1 cellular context compared by ENCODE assay signal in the genomic region with DNA sequence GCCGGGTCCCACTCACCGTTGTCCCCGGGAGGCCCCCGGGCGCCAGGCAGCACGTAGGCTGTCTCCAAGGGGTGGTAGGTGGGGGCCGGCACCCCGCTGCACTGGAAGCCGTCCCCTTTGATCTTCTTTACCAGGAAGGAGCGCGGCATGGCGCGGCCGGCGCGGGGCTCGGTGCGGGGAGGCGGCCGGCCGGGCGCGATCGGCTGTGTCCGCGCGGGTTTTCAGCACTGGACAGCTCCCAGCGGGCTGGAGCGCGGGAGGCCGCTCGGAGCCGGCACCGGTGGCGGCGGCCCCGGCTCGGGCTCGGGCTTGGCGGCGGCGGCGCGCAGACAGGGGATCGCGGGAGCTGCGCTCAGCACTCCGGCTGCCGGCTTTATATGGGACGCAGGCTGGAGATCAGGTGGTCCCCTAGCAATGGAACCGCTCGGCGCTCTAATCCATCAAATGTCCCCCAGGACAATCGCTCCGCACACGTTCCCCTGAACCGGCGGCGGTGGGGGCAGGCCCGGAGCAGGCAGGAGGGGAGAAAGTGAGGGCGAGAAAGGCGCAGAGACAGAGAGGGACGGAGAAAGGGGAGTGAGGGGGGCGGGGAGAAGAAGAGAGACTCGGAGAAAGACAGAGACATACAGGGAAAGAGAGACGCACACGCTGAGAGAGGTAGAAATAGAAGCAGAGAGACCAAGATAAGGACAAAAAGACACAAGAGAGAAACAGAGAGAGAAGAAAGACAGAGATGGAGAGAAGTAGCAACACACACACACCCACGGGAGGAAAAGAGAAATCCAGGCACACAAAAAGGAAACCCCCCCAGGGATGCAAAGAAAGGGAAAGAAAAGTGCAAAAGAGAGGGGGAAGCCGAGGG.
TF ChIP-seq lines count a peak whose summit lies in the region.

A gene (minus strand): TSS at position 350 of the 862 bp plus-strand sequence. CDS start 201 bp downstream, at position 149.

TF ChIP-seq in HepG2, 621 proteins besides CTCF, POLR2A, EP300 and RAD21 (continued from another document and continues in another):
- TF ChIP-seq, protein P1, sequence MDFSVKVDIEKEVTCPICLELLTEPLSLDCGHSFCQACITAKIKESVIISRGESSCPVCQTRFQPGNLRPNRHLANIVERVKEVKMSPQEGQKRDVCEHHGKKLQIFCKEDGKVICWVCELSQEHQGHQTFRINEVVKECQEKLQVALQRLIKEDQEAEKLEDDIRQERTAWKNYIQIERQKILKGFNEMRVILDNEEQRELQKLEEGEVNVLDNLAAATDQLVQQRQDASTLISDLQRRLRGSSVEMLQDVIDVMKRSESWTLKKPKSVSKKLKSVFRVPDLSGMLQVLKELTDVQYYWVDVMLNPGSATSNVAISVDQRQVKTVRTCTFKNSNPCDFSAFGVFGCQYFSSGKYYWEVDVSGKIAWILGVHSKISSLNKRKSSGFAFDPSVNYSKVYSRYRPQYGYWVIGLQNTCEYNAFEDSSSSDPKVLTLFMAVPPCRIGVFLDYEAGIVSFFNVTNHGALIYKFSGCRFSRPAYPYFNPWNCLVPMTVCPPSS (IDR thresholded peaks at IDR 0.05) = 0 out of 2 replicates have a peak, but pooled peaks have one; percentile 37
- TF ChIP-seq TRIM24 (CRISPR knock-in tag; IDR thresholded peaks at IDR 0.05) = no peak
- TF ChIP-seq ZNF781 (CRISPR knock-in tag; IDR thresholded peaks at IDR 0.05; ENCODE audit: borderline replicate concordance, not compliant biosample characterization) = peak; percentile 38
- TF ChIP-seq KDM3A (CRISPR knock-in tag; IDR thresholded peaks at IDR 0.05; ENCODE audit: low read depth) = 0 out of 2 replicates have a peak, but pooled peaks have one; percentile 19
- TF ChIP-seq FOXA1 (IDR thresholded peaks at IDR 0.05) = no peak
- TF ChIP-seq FOXA1 (CRISPR knock-in tag; IDR thresholded peaks at IDR 0.05) = 0 out of 2 replicates have a peak, but pooled peaks have one; percentile 33
- peak; percentile 72 for TF ChIP-seq MED13 (CRISPR knock-in tag; IDR thresholded peaks at IDR 0.05)
- peak; percentile 24 for TF ChIP-seq TAF15 (IDR thresholded peaks at IDR 0.05; ENCODE audit: low read depth, low read length, poor library complexity, severe bottlenecking)
- TF ChIP-seq, protein P2, sequence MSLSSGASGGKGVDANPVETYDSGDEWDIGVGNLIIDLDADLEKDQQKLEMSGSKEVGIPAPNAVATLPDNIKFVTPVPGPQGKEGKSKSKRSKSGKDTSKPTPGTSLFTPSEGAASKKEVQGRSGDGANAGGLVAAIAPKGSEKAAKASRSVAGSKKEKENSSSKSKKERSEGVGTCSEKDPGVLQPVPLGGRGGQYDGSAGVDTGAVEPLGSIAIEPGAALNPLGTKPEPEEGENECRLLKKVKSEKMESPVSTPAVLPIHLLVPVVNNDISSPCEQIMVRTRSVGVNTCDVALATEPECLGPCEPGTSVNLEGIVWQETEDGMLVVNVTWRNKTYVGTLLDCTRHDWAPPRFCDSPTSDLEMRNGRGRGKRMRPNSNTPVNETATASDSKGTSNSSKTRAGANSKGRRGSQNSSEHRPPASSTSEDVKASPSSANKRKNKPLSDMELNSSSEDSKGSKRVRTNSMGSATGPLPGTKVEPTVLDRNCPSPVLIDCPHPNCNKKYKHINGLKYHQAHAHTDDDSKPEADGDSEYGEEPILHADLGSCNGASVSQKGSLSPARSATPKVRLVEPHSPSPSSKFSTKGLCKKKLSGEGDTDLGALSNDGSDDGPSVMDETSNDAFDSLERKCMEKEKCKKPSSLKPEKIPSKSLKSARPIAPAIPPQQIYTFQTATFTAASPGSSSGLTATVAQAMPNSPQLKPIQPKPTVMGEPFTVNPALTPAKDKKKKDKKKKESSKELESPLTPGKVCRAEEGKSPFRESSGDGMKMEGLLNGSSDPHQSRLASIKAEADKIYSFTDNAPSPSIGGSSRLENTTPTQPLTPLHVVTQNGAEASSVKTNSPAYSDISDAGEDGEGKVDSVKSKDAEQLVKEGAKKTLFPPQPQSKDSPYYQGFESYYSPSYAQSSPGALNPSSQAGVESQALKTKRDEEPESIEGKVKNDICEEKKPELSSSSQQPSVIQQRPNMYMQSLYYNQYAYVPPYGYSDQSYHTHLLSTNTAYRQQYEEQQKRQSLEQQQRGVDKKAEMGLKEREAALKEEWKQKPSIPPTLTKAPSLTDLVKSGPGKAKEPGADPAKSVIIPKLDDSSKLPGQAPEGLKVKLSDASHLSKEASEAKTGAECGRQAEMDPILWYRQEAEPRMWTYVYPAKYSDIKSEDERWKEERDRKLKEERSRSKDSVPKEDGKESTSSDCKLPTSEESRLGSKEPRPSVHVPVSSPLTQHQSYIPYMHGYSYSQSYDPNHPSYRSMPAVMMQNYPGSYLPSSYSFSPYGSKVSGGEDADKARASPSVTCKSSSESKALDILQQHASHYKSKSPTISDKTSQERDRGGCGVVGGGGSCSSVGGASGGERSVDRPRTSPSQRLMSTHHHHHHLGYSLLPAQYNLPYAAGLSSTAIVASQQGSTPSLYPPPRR (CRISPR knock-in tag; IDR thresholded peaks at IDR 0.05; ENCODE audit: borderline replicate concordance) = no peak
- peak; percentile 94 for TF ChIP-seq ZBTB38 (CRISPR knock-in tag; IDR thresholded peaks at IDR 0.05)
- TF ChIP-seq ZNF552 (CRISPR knock-in tag; IDR thresholded peaks at IDR 0.05; ENCODE audit: borderline replicate concordance) = 0 out of 2 replicates have a peak, but pooled peaks have one; percentile 51
- TF ChIP-seq ZFP36L2 (CRISPR knock-in tag; IDR thresholded peaks at IDR 0.05) = peak; percentile 94; the same call in 1 of the 2 replicates
- peak; percentile 87; the same call in 1 of the 2 replicates for TF ChIP-seq RELA (CRISPR knock-in tag; IDR thresholded peaks at IDR 0.05)
- peak; percentile 72; the same call in 1 of the 2 replicates for TF ChIP-seq ZNF878 (CRISPR knock-in tag; IDR thresholded peaks at IDR 0.05)
- TF ChIP-seq, protein P3, sequence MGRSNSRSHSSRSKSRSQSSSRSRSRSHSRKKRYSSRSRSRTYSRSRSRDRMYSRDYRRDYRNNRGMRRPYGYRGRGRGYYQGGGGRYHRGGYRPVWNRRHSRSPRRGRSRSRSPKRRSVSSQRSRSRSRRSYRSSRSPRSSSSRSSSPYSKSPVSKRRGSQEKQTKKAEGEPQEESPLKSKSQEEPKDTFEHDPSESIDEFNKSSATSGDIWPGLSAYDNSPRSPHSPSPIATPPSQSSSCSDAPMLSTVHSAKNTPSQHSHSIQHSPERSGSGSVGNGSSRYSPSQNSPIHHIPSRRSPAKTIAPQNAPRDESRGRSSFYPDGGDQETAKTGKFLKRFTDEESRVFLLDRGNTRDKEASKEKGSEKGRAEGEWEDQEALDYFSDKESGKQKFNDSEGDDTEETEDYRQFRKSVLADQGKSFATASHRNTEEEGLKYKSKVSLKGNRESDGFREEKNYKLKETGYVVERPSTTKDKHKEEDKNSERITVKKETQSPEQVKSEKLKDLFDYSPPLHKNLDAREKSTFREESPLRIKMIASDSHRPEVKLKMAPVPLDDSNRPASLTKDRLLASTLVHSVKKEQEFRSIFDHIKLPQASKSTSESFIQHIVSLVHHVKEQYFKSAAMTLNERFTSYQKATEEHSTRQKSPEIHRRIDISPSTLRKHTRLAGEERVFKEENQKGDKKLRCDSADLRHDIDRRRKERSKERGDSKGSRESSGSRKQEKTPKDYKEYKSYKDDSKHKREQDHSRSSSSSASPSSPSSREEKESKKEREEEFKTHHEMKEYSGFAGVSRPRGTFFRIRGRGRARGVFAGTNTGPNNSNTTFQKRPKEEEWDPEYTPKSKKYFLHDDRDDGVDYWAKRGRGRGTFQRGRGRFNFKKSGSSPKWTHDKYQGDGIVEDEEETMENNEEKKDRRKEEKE (IDR thresholded peaks at IDR 0.05) = no peak
- TF ChIP-seq, protein P4, sequence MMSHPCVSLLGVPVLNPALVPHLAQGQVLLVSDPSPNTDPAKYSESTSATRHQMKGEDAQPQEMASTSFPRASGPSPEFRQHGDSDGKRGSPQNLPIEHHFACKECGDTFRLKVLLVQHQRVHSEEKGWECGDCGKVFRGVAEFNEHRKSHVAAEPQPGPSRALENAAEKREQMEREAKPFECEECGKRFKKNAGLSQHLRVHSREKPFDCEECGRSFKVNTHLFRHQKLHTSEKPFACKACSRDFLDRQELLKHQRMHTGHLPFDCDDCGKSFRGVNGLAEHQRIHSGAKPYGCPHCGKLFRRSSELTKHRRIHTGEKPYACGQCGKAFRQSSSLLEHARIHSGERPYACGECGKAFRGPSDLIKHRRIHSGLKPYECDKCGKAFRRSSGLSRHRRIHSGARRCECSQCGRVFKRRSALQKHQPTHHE (CRISPR knock-in tag; IDR thresholded peaks at IDR 0.05; ENCODE audit: borderline replicate concordance) = peak; percentile 92
- TF ChIP-seq ZNF777 (CRISPR knock-in tag; IDR thresholded peaks at IDR 0.05) = peak; percentile 82; the same call in 1 of the 2 replicates
- TF ChIP-seq SP4 (CRISPR knock-in tag; IDR thresholded peaks at IDR 0.05) = peak; percentile 89; the same call in 1 of the 2 replicates
- TF ChIP-seq FOSL1 (CRISPR knock-in tag; IDR thresholded peaks at IDR 0.05; ENCODE audit: borderline replicate concordance) = no peak
- TF ChIP-seq CBX1 (IDR thresholded peaks at IDR 0.05; ENCODE audit: low read depth) = no peak
- no peak for TF ChIP-seq TCF7 (IDR thresholded peaks at IDR 0.05; ENCODE audit: low read depth)
- TF ChIP-seq, protein P5, sequence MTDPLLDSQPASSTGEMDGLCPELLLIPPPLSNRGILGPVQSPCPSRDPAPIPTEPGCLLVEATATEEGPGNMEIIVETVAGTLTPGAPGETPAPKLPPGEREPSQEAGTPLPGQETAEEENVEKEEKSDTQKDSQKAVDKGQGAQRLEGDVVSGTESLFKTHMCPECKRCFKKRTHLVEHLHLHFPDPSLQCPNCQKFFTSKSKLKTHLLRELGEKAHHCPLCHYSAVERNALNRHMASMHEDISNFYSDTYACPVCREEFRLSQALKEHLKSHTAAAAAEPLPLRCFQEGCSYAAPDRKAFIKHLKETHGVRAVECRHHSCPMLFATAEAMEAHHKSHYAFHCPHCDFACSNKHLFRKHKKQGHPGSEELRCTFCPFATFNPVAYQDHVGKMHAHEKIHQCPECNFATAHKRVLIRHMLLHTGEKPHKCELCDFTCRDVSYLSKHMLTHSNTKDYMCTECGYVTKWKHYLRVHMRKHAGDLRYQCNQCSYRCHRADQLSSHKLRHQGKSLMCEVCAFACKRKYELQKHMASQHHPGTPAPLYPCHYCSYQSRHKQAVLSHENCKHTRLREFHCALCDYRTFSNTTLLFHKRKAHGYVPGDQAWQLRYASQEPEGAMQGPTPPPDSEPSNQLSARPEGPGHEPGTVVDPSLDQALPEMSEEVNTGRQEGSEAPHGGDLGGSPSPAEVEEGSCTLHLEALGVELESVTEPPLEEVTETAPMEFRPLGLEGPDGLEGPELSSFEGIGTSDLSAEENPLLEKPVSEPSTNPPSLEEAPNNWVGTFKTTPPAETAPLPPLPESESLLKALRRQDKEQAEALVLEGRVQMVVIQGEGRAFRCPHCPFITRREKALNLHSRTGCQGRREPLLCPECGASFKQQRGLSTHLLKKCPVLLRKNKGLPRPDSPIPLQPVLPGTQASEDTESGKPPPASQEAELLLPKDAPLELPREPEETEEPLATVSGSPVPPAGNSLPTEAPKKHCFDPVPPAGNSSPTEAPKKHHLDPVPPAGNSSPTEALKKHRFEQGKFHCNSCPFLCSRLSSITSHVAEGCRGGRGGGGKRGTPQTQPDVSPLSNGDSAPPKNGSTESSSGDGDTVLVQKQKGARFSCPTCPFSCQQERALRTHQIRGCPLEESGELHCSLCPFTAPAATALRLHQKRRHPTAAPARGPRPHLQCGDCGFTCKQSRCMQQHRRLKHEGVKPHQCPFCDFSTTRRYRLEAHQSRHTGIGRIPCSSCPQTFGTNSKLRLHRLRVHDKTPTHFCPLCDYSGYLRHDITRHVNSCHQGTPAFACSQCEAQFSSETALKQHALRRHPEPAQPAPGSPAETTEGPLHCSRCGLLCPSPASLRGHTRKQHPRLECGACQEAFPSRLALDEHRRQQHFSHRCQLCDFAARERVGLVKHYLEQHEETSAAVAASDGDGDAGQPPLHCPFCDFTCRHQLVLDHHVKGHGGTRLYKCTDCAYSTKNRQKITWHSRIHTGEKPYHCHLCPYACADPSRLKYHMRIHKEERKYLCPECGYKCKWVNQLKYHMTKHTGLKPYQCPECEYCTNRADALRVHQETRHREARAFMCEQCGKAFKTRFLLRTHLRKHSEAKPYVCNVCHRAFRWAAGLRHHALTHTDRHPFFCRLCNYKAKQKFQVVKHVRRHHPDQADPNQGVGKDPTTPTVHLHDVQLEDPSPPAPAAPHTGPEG (CRISPR knock-in tag; IDR thresholded peaks at IDR 0.05) = peak; percentile 98
- 0 out of 2 replicates have a peak, but pooled peaks have one; percentile 16 for TF ChIP-seq FOXP1 (IDR thresholded peaks at IDR 0.05)
- no peak for TF ChIP-seq FOXP1 (CRISPR knock-in tag; IDR thresholded peaks at IDR 0.05)
- peak; percentile 97 for TF ChIP-seq EZH2 (conservative IDR thresholded peaks at IDR 0.05; ENCODE audit: low read depth, low read length)
- no peak for TF ChIP-seq KDM4B (CRISPR knock-in tag; IDR thresholded peaks at IDR 0.05)
- no peak; the same call in 1 of the 2 replicates for TF ChIP-seq NRL (CRISPR knock-in tag; IDR thresholded peaks at IDR 0.05; ENCODE audit: borderline replicate concordance)
- peak; percentile 67 for TF ChIP-seq NR2C2 (CRISPR knock-in tag; IDR thresholded peaks at IDR 0.05; ENCODE audit: borderline replicate concordance)
- peak; percentile 48; the same call in 1 of the 2 replicates for TF ChIP-seq MIXL1 (CRISPR knock-in tag; IDR thresholded peaks at IDR 0.05)
- TF ChIP-seq, protein P6, sequence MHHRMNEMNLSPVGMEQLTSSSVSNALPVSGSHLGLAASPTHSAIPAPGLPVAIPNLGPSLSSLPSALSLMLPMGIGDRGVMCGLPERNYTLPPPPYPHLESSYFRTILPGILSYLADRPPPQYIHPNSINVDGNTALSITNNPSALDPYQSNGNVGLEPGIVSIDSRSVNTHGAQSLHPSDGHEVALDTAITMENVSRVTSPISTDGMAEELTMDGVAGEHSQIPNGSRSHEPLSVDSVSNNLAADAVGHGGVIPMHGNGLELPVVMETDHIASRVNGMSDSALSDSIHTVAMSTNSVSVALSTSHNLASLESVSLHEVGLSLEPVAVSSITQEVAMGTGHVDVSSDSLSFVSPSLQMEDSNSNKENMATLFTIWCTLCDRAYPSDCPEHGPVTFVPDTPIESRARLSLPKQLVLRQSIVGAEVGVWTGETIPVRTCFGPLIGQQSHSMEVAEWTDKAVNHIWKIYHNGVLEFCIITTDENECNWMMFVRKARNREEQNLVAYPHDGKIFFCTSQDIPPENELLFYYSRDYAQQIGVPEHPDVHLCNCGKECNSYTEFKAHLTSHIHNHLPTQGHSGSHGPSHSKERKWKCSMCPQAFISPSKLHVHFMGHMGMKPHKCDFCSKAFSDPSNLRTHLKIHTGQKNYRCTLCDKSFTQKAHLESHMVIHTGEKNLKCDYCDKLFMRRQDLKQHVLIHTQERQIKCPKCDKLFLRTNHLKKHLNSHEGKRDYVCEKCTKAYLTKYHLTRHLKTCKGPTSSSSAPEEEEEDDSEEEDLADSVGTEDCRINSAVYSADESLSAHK (CRISPR knock-in tag; IDR thresholded peaks at IDR 0.05; ENCODE audit: borderline replicate concordance) = peak; percentile 96
- no peak; the same call in 1 of the 2 replicates for TF ChIP-seq YEATS2 (CRISPR knock-in tag; IDR thresholded peaks at IDR 0.05; ENCODE audit: borderline replicate concordance)
- TF ChIP-seq ZNF510 (CRISPR knock-in tag; IDR thresholded peaks at IDR 0.05; ENCODE audit: low read depth) = peak; percentile 83; the same call in 1 of the 2 replicates
- TF ChIP-seq JDP2 (CRISPR knock-in tag; IDR thresholded peaks at IDR 0.05; ENCODE audit: borderline replicate concordance) = peak; percentile 94; the same call in 1 of the 2 replicates
- no peak for TF ChIP-seq TP53 (CRISPR knock-in tag; conservative IDR thresholded peaks at IDR 0.05)
- TF ChIP-seq ZNF562 (CRISPR knock-in tag; IDR thresholded peaks at IDR 0.05; ENCODE audit: borderline replicate concordance) = peak; percentile 91
- TF ChIP-seq ZZZ3 (CRISPR knock-in tag; IDR thresholded peaks at IDR 0.05; ENCODE audit: borderline replicate concordance) = no peak
- TF ChIP-seq SMAD1 (CRISPR knock-in tag; IDR thresholded peaks at IDR 0.05; ENCODE audit: borderline replicate concordance, low read depth) = peak; percentile 93; the same call in 1 of the 2 replicates
- TF ChIP-seq TBL1XR1 (IDR thresholded peaks at IDR 0.05; ENCODE audit: borderline replicate concordance, low read length, partially characterized antibody) = no peak
- TF ChIP-seq NCOA1 (CRISPR knock-in tag; IDR thresholded peaks at IDR 0.05) = no peak
